Comparison of ENCODE assay signal across 30 cellular contexts in genomic region chr5:115699967-115700366, GRCh38.
"Had no signal": no experiment of that assay in that cellular context is flagged by ENCODE, and none has a peak within 500 bp of the region (broad histone marks: within the 10 kb centered on the region; RNA-seq: fewer than 3 reads in every experiment).

No MANE protein-coding gene starts in this region.

- H3K27ac ChIP-seq: neutrophil, ovary, parathyroid adenoma, psoas muscle, skin epidermis, spleen, suprapubic skin, testis, tibial artery, transverse colon, upper lobe of right lung, uterus had no signal

- H3K79me2 ChIP-seq: parathyroid adenoma had no signal

- H3K4me1 ChIP-seq: parathyroid adenoma, psoas muscle, spleen, suprapubic skin, testis, tibial artery, transverse colon, upper lobe of right lung, uterus had no signal

- H3K4me3 ChIP-seq: ovary, psoas muscle, skin epidermis, smooth muscle cell, spleen, suprapubic skin, testis, tibial artery, transverse colon, upper lobe of right lung, uterus had no signal

- H3K9ac ChIP-seq: parathyroid adenoma had no signal

- H3K4me2 ChIP-seq: smooth muscle cell had no signal

- DNase-seq: naive thymus-derived CD8-positive, alpha-beta T cell; nephron progenitor cell; occipital lobe; ovary; posterior cingulate gyrus; psoas muscle; right cardiac atrium; spleen; stimulated activated CD4-positive, alpha-beta T cell treated with anti-CD3 and anti-CD28 coated beads, Interleukin-12 subunit alpha, Interleukin-12 subunit beta, amount 100 ng/mL, for 4 hours; stimulated activated CD4-positive, alpha-beta T cell treated with anti-CD3 and anti-CD28 coated beads, Interleukin-1b, Interleukin-23, amount 100 ng/mL, for 48 hours; stimulated activated CD4-positive, alpha-beta T cell treated with anti-CD3 and anti-CD28 coated beads, Interleukin-4, amount 100 ng/mL, for 1 hour; stimulated activated CD4-positive, alpha-beta T cell treated with anti-CD3 and anti-CD28 coated beads, Interleukin-4, amount 100 ng/mL, for 4 hours; stimulated activated CD8-positive, alpha-beta memory T cell treated with anti-CD3 and anti-CD28 coated beads, Interleukin-4, amount 100 ng/mL, for 48 hours; stimulated activated naive CD4-positive, alpha-beta T cell; stimulated activated naive CD8-positive, alpha-beta T cell treated with anti-CD3 and anti-CD28 coated beads, Interleukin-15, amount 100 ng/mL, for 72 hours; stimulated activated naive CD8-positive, alpha-beta T cell treated with anti-CD3 and anti-CD28 coated beads, Interleukin-15, Interleukin-2, amounts not matched to agents 100 U/mL and 50 U/mL, for 24 hours; substantia nigra; testis; tibial artery; transverse colon; upper lobe of right lung; uterus had no signal

- H3K9me3 ChIP-seq: neutrophil, ovary, psoas muscle, spleen, suprapubic skin, testis, tibial artery, transverse colon, upper lobe of right lung, uterus had no signal

- H2AFZ ChIP-seq: parathyroid adenoma had no signal

- H3K36me3 ChIP-seq: neutrophil, ovary, spleen, suprapubic skin, tibial artery, transverse colon, upper lobe of right lung, uterus had no signal

- ATAC-seq: naive thymus-derived CD8-positive, alpha-beta T cell; natural killer cell treated with Interleukin-12 subunit alpha and Interleukin-12 subunit beta and Interleukin-15 and Interleukin-18, amount 100 ng/mL, for 72 hours; psoas muscle; right cardiac atrium; sciatic nerve; stimulated activated memory B cell treated with anti-CD40 and anti-IgM and Interleukin-4, amounts not matched to agents 10 μg/mL and 1 μg/mL and 100 μg/mL, for 72 hours; stimulated activated naive CD8-positive, alpha-beta T cell treated with anti-CD3 and anti-CD28 coated beads, Interleukin-15, amount 100 ng/mL, for 72 hours; stimulated activated naive CD8-positive, alpha-beta T cell treated with anti-CD3 and anti-CD28 coated beads, Interleukin-15, Interleukin-2, amounts not matched to agents 100 U/mL and 50 U/mL, for 24 hours; upper lobe of right lung had no signal

- H3K27me3 ChIP-seq: neutrophil, ovary, spleen, suprapubic skin, testis, tibial artery, transverse colon, upper lobe of right lung, uterus had no signal
